Comparison of ENCODE assay signal across 23 cellular contexts in the genomic region with DNA sequence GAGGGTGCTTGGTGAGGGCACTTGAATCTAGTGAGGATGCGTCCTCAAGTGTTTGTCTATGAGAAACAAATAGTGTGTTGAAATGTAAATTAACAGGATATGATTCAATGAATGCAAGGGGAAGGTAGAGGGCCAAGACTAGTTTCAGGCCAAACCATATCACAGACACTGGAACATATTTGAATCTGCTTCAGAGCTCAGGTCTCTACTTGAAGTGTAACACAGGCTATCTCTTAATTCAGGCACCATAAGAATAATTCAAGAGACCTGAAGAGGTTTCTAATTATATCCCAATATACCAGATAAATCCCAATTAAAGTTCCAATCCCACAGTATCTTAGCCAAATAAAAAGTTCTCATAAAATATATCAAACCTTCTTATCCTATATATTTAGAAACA.
"Had no signal": no experiment of that assay in that cellular context is flagged by ENCODE, and none has a peak within 500 bp of the region (broad histone marks: within the 10 kb centered on the region; RNA-seq: fewer than 3 reads in every experiment).

No MANE protein-coding gene starts in this region.

- DNase-seq: cortex of kidney; dorsolateral prefrontal cortex; effector CD8-positive, alpha-beta T cell; foreskin melanocyte; heart right ventricle; hypothalamus; islet precursor cell; lower lobe of right lung; naive B cell; posterior cingulate gyrus; spleen; stimulated activated CD4-positive, alpha-beta T cell treated with anti-CD3 and anti-CD28 coated beads, Interleukin-15, amount 100 ng/mL, for 24 hours; stimulated activated CD4-positive, alpha-beta T cell treated with anti-CD3 and anti-CD28 coated beads, Interleukin-1b, Interleukin-23, amount 100 ng/mL, for 48 hours; stimulated activated CD4-positive, alpha-beta T cell treated with anti-CD3 and anti-CD28 coated beads, Interleukin-4, amount 100 ng/mL, for 24 hours; tibial artery; upper lobe of left lung; uterus had no signal

- H3K36me3 ChIP-seq: heart right ventricle, lower lobe of right lung, spleen, tibial artery, upper lobe of left lung, uterus had no signal

- H3K36me3 Mint-ChIP-seq: memory B cell; naive B cell; stimulated activated memory B cell treated with anti-CD40 and anti-IgM and Interleukin-4, amounts not matched to agents 10 μg/mL and 1 μg/mL and 100 μg/mL, for 72 hours had no signal

- H3K27me3 ChIP-seq: dorsolateral prefrontal cortex, heart right ventricle, spleen, tibial artery, upper lobe of left lung, uterus had no signal

- ATAC-seq: left lobe of liver; lower lobe of right lung; sciatic nerve; stimulated activated memory B cell treated with anti-CD40 and anti-IgM and Interleukin-4, amounts not matched to agents 10 μg/mL and 1 μg/mL and 100 μg/mL, for 72 hours had no signal

- H3K27ac Mint-ChIP-seq: memory B cell; naive B cell; nephron; stimulated activated memory B cell treated with anti-CD40 and anti-IgM and Interleukin-4, amounts not matched to agents 10 μg/mL and 1 μg/mL and 100 μg/mL, for 72 hours; stimulated activated naive CD8-positive, alpha-beta T cell treated with anti-CD3 and anti-CD28 coated beads, Interleukin-15, Interleukin-2, amounts not matched to agents 100 ng/mL and 50 ng/mL, for 24 hours had no signal

- H3K27me3 Mint-ChIP-seq: memory B cell; naive B cell; stimulated activated memory B cell treated with anti-CD40 and anti-IgM and Interleukin-4, amounts not matched to agents 10 μg/mL and 1 μg/mL and 100 μg/mL, for 72 hours; stimulated activated naive CD8-positive, alpha-beta T cell treated with anti-CD3 and anti-CD28 coated beads, Interleukin-15, Interleukin-2, amounts not matched to agents 100 ng/mL and 50 ng/mL, for 24 hours had no signal

- H3K4me3 ChIP-seq: dorsolateral prefrontal cortex, heart right ventricle, lower lobe of right lung, spleen, tibial artery, upper lobe of left lung, uterus had no signal

- H3K4me1 Mint-ChIP-seq: memory B cell; naive B cell; nephron; stimulated activated memory B cell treated with anti-CD40 and anti-IgM and Interleukin-4, amounts not matched to agents 10 μg/mL and 1 μg/mL and 100 μg/mL, for 72 hours had no signal

- H3K4me1 ChIP-seq: lower lobe of right lung, spleen, tibial artery, upper lobe of left lung, uterus had no signal

- H3K9me3 ChIP-seq: lower lobe of right lung, spleen, tibial artery, upper lobe of left lung, uterus had no signal

- H3K27ac ChIP-seq: dorsolateral prefrontal cortex, heart right ventricle, lower lobe of right lung, spleen, tibial artery, upper lobe of left lung, uterus had no signal

- H3K9me3 Mint-ChIP-seq: memory B cell; nephron; stimulated activated memory B cell treated with anti-CD40 and anti-IgM and Interleukin-4, amounts not matched to agents 10 μg/mL and 1 μg/mL and 100 μg/mL, for 72 hours; stimulated activated naive CD8-positive, alpha-beta T cell treated with anti-CD3 and anti-CD28 coated beads, Interleukin-15, Interleukin-2, amounts not matched to agents 100 ng/mL and 50 ng/mL, for 24 hours had no signal

- H3K4me3 Mint-ChIP-seq: memory B cell; naive B cell; nephron; stimulated activated memory B cell treated with anti-CD40 and anti-IgM and Interleukin-4, amounts not matched to agents 10 μg/mL and 1 μg/mL and 100 μg/mL, for 72 hours; stimulated activated naive CD8-positive, alpha-beta T cell treated with anti-CD3 and anti-CD28 coated beads, Interleukin-15, Interleukin-2, amounts not matched to agents 100 ng/mL and 50 ng/mL, for 24 hours had no signal
